23 cellular contexts compared by ENCODE assay signal in genomic region chr18:1062592-1062991, GRCh38.
A peak's percentile ranks its signal among the peaks of the same experiment; 100 is the strongest.
DNase-seq lines count a peak whose midpoint lies in the region; ATAC-seq, FAIRE-seq and TF ChIP-seq lines count a peak whose summit lies in the region.
"Had no signal": no experiment of that assay in that cellular context is flagged by ENCODE, and none has a peak within 500 bp of the region (broad histone marks: within the 10 kb centered on the region; RNA-seq: fewer than 3 reads in every experiment).

No MANE protein-coding gene starts in this region.

- in situ Hi-C loops in K562 (cut with MboI): loop anchor here (10.0 kb wide), 1 partner anchor 198 kb away; no protein-coding TSS in a partner anchor

- BruUV-seq in K562 (replicated peaks; lab: Mats Ljungman, UMichigan): no TSS peak

- no peak overlapping the region for H3K27ac ChIP-seq in DND-41 (ENCODE audit: low read length)
- H3K27ac ChIP-seq in K562 (ENCODE audit: extremely low read depth, low read depth, low read length): no peak overlapping the region
- H3K27ac ChIP-seq in tibial artery: no peak overlapping the region
- H3K27ac ChIP-seq: brain microvascular endothelial cell, lower lobe of right lung, prostate gland, SJCRH30, vagina had no signal

- ATAC-seq in DND-41 (ENCODE audit: insufficient read depth, low read depth) (no peak), K562 (peak; percentile 88), HG03097 (IDR thresholded peaks at IDR 0.05; ENCODE audit: low FRiP score, unreplicated experiment) (no peak)
- ATAC-seq: lower lobe of right lung; naive thymus-derived CD8-positive, alpha-beta T cell had no signal

- TF ChIP-seq RAD21 in K562 (CRISPR knock-in tag; conservative IDR thresholded peaks at IDR 0.05 in 1 of 2, IDR thresholded peaks at IDR 0.05 in 1 of 2): peak; percentile 80 to 94

- intact Hi-C loops in K562 (cut with micrococcal nuclease): loop anchor here (1.0 to 2.0 kb wide), 3 partner anchors 56 to 198 kb away; no protein-coding TSS in a partner anchor
- intact Hi-C loops in tibial artery (cut with DNase I; ENCODE audit: low total_unique reads): no loop called here

- POLR2A ChIA-PET in K562 (lab: Yijun Ruan, JAX): interaction anchor here (0.6 kb wide), 2 partner anchors 33 to 378 kb away, joined by 3 read pairs; no protein-coding TSS in a partner anchor

- TF ChIP-seq CTCF in DND-41 (IDR thresholded peaks at IDR 0.05; ENCODE audit: borderline replicate concordance, extremely low read depth, low read length, poor library complexity, severe bottlenecking) (peak; percentile 24), K562 (IDR thresholded peaks at IDR 0.05 in 2 of 3, conservative IDR thresholded peaks at IDR 0.05 in 1 of 3; ENCODE audit: insufficient read depth in 2 of 3, low read depth in 1 of 3, low read length in 3 of 3) (peak; percentile 61 to 86 (median 74); a peak in 5 of 6 replicates), tibial artery (IDR thresholded peaks at IDR 0.05) (no peak)

- no peak overlapping the region for H3K9ac ChIP-seq in DND-41 (ENCODE audit: low read depth, low read length)
- no peak overlapping the region for H3K9ac ChIP-seq in K562 (ENCODE audit: insufficient read depth in 1 of 2, low read depth in 2 of 2, low read length in 2 of 2)

- CTCF ChIA-PET in K562 (lab: Yijun Ruan, JAX; ENCODE audit: low intra/inter-chr PET ratio): interaction anchor here (0.8 to 2.2 kb wide), 3 partner anchors 160 to 198 kb away, joined by 3 to 7 read pairs (median 4); no protein-coding TSS in a partner anchor

- H4K20me1 ChIP-seq in DND-41 (ENCODE audit: insufficient read depth, low read length) (no peaks in the 10 kb centered on the region), K562 (replicated peaks; ENCODE audit: control insufficient read depth, insufficient read depth, low read length) (no peaks in the 10 kb centered on the region)

- WGBS in K562 (ENCODE audit: insufficient coverage, low coverage, missing lambda C conversion rate): 5% methylated on average over 2 of the region's 2 CpGs

- H3K9me1 ChIP-seq in K562 (ENCODE audit: control insufficient read depth, insufficient read depth, low read length): no peaks in the 10 kb centered on the region

- H3K4me1 ChIP-seq in DND-41 (ENCODE audit: insufficient read depth, low read length): no peaks in the 10 kb centered on the region
- no peaks in the 10 kb centered on the region for H3K4me1 ChIP-seq in K562 (replicated peaks in 1 of 2; ENCODE audit: control insufficient read depth in 2 of 2, insufficient read depth in 2 of 2, low read length in 2 of 2)
- no peaks in the 10 kb centered on the region for H3K4me1 ChIP-seq in tibial artery
- H3K4me1 ChIP-seq: lower lobe of right lung, prostate gland, SJCRH30, vagina had no signal

- H2AFZ ChIP-seq in DND-41 (ENCODE audit: low read depth, low read length) (no peak overlapping the region), K562 (ENCODE audit: low read depth, low read length) (no peak overlapping the region)

- FAIRE-seq in K562 (lab: Jason Lieb, UNC): no peak
- FAIRE-seq: GM12891 had no signal

- no peak overlapping the region for H3K4me3 ChIP-seq in DND-41 (ENCODE audit: low read depth in 1 of 2, low read length in 2 of 2)
- H3K4me3 ChIP-seq in H7 (ENCODE audit: insufficient read depth, low read depth, low read length): no peak overlapping the region
- no peak overlapping the region for H3K4me3 ChIP-seq in K562
- H3K4me3 ChIP-seq in tibial artery: no peak overlapping the region
- H3K4me3 ChIP-seq: lower lobe of right lung, prostate gland, SJCRH30, vagina had no signal

- H3K79me2 ChIP-seq in DND-41 (ENCODE audit: insufficient read depth, low read length): no peaks in the 10 kb centered on the region
- H3K79me2 ChIP-seq in K562 (ENCODE audit: control insufficient read depth, insufficient read depth, low read length): no peaks in the 10 kb centered on the region

- H3K4me2 ChIP-seq in DND-41 (ENCODE audit: insufficient read depth, low read length) (no peak overlapping the region), K562 (ENCODE audit: insufficient read depth, low read length) (no peak overlapping the region)

- DNase-seq in DND-41 (no peak), H7 (peak; percentile 19), K562 (ENCODE audit: extremely low read depth in 1 of 4, low spot score in 3 of 4) (peak in 2 of 4 experiments; percentile 37 to 52), iPS-NIHi7 (ENCODE audit: extremely low spot score) (peak; percentile 74), HPDE6-E6E7 (ENCODE audit: extremely low spot score) (no peak), NCI-H1105 treated with DMSO at 0.1 percent for 48 hours (lab: John Stamatoyannopoulos, UW) (no peak), tibial artery (no peak)
- DNase-seq: activated CD4-positive, alpha-beta T cell treated with anti-CD3 and anti-CD28 coated beads, Interleukin-2, amount 10 ng/mL, durations not matched to agents 24 days and 14 days; activated naive CD4-positive, alpha-beta T cell treated with anti-CD3 and anti-CD28 coated beads, Interleukin-2, amount 10 ng/mL, durations not matched to agents 7 days and 5 days; brain microvascular endothelial cell; DMS 273 treated with DMSO at 0.1 percent for 48 hours; effector CD4-positive, alpha-beta T cell; foreskin fibroblast; HCEC 1CT; lower lobe of right lung; naive thymus-derived CD8-positive, alpha-beta T cell; NCI-H1048; T1000 had no signal

- no peak for TF ChIP-seq POLR2A in K562 (conservative IDR thresholded peaks at IDR 0.05)

- H3K27me3 ChIP-seq in DND-41 (ENCODE audit: insufficient read depth, low read length, poor library complexity) (no peaks in the 10 kb centered on the region), H7 (ENCODE audit: control insufficient read depth, insufficient read depth, low read length) (no peaks in the 10 kb centered on the region), K562 (ENCODE audit: control insufficient read depth in 2 of 2, insufficient read depth in 2 of 2, low read length in 2 of 2) (peaks cover 0 to 6% of the 10 kb centered on the region in 2 experiments; a peak in 1 of 5 replicates), tibial artery (no peaks in the 10 kb centered on the region)
- H3K27me3 ChIP-seq: brain microvascular endothelial cell, SJCRH30, vagina had no signal

- peak; percentile 27; the same call in 1 of the 2 replicates for TF ChIP-seq EP300 in K562 (IDR thresholded peaks at IDR 0.05; ENCODE audit: low read length)

- H3K36me3 ChIP-seq in DND-41 (ENCODE audit: insufficient read depth, low read length): no peaks in the 10 kb centered on the region
- H3K36me3 ChIP-seq in H7 (replicated peaks; ENCODE audit: control insufficient read depth, insufficient read depth, low read length): no peaks in the 10 kb centered on the region
- H3K36me3 ChIP-seq in K562 (ENCODE audit: control insufficient read depth, insufficient read depth, low read length): no peaks in the 10 kb centered on the region
- no peaks in the 10 kb centered on the region for H3K36me3 ChIP-seq in tibial artery
- H3K36me3 ChIP-seq: brain microvascular endothelial cell, lower lobe of right lung, prostate gland, SJCRH30, vagina had no signal

- H3K9me3 ChIP-seq in DND-41 (ENCODE audit: insufficient read depth, low read length, severe bottlenecking): no peaks in the 10 kb centered on the region
- H3K9me3 ChIP-seq in K562 (replicated peaks; ENCODE audit: control insufficient read depth, insufficient read depth, low read depth, low read length): no peaks in the 10 kb centered on the region
- no peaks in the 10 kb centered on the region for H3K9me3 ChIP-seq in tibial artery
- H3K9me3 ChIP-seq: lower lobe of right lung, prostate gland had no signal

TF ChIP-seq in K562, 482 proteins besides CTCF, POLR2A, EP300 and RAD21 (continues in another document):
- TF ChIP-seq MYC (IDR thresholded peaks at IDR 0.05; ENCODE audit: low read depth, low read length) (peak; percentile 49; the same call in 1 of the 2 replicates), MYC (CRISPR knock-in tag; IDR thresholded peaks at IDR 0.05; ENCODE audit: borderline replicate concordance, low read depth) (no peak), RFX7 (CRISPR knock-in tag; IDR thresholded peaks at IDR 0.05) (no peak), HDGF (IDR thresholded peaks at IDR 0.05) (no peak), FOXJ3 (CRISPR knock-in tag; IDR thresholded peaks at IDR 0.05) (0 out of 2 replicates have a peak, but pooled peaks have one; percentile 17), NONO (IDR thresholded peaks at IDR 0.05; ENCODE audit: low read depth in 2 of 2, low read length in 1 of 2) (0 out of 4 replicates have a peak, but pooled peaks of 1 of the 2 experiments have one; percentile 8), DEAF1 (CRISPR knock-in tag; IDR thresholded peaks at IDR 0.05) (peak; percentile 56), ZNF253 (CRISPR knock-in tag; conservative IDR thresholded peaks at IDR 0.05) (no peak), ATF6 (CRISPR knock-in tag; IDR thresholded peaks at IDR 0.05) (no peak), CGGBP1 (CRISPR knock-in tag; IDR thresholded peaks at IDR 0.05) (no peak)

Comparison
In these comparisons a context has a peak if more than half of its experiments do, and no peak if none do; other contexts are left out.
1. DNase-seq: peak in H7 (single experiment) and iPS-NIHi7 (single experiment); none in DND-41 (single experiment), HPDE6-E6E7 (single experiment), NCI-H1105 treated with DMSO at 0.1 percent for 48 hours (single experiment) and tibial artery (0 of 2).
2. CTCF ChIP-seq: peak in DND-41 (single experiment) and K562 (3 of 3); none in tibial artery (0 of 2).